Comparison of ENCODE assay signal across 21 cellular contexts in the genomic region with DNA sequence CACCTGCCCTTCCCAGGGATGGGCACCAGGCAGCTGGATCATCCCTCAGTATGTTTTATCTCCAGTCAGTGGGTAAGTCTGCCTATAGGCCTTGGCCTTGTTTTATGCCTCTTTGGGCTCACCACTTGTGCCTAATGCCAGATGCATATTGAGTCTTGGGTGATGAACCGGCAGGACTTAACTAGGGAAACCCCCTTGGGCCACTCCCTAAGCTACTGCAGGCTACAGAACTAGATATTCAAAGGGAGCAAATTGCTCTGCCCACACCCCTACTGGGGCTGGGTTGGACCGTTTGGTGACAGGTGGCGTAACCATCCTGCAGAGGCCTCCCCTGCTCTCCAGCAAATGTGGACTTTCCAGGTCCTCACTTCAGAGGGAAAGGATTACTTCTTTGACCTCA.
"Had no signal": no experiment of that assay in that cellular context is flagged by ENCODE, and none has a peak within 500 bp of the region (broad histone marks: within the 10 kb centered on the region; RNA-seq: fewer than 3 reads in every experiment).

No MANE protein-coding gene starts in this region.

- H3K27ac ChIP-seq: brain microvascular endothelial cell, heart right ventricle, neutrophil, pancreas had no signal

- H3K9me3 Mint-ChIP-seq: activated CD4-positive, alpha-beta T cell treated with anti-CD3 and anti-CD28 coated beads, Interleukin-2, amount 10 ng/mL, durations not matched to agents 24 days and 14 days; activated CD8-positive, alpha-beta T cell treated with anti-CD3 and anti-CD28 coated beads for 36 hours; activated naive CD4-positive, alpha-beta T cell treated with anti-CD3 and anti-CD28 coated beads, Interleukin-2, amount 50 U/mL, for 72 hours; activated T-helper 17 cell treated with anti-CD3 and anti-CD28 coated beads, Interleukin-2, amount 50 U/mL, for 72 hours; effector memory CD8-positive, alpha-beta T cell; mesothelial cell of epicardium; nephron had no signal

- H3K4me3 ChIP-seq: heart right ventricle, pancreas had no signal

- DNase-seq: activated CD4-positive, alpha-beta T cell treated with anti-CD3 and anti-CD28 coated beads, Interleukin-2, amount 10 ng/mL, durations not matched to agents 24 days and 14 days; activated CD4-positive, CD25-positive, alpha-beta regulatory T cell; activated CD8-positive, alpha-beta T cell treated with anti-CD3 and anti-CD28 coated beads for 36 hours; activated T-cell treated with anti-CD3 and anti-CD28 coated beads, Interleukin-2, amount 50 U/mL, for 1 hour; caudate nucleus; dermis blood vessel endothelial cell; effector memory CD8-positive, alpha-beta T cell; heart right ventricle; islet precursor cell; right cardiac atrium; stimulated activated CD4-positive, alpha-beta T cell treated with anti-CD3 and anti-CD28 coated beads, Interleukin-4, amount 100 ng/mL, for 24 hours; stimulated activated naive CD4-positive, alpha-beta T cell treated with Interleukin-2 at 50 U/mL for 16 hours; SW 1271; T-helper 17 cell had no signal

- H3K4me3 Mint-ChIP-seq: activated CD4-positive, alpha-beta T cell treated with anti-CD3 and anti-CD28 coated beads, Interleukin-2, amount 10 ng/mL, durations not matched to agents 24 days and 14 days; activated CD8-positive, alpha-beta T cell treated with anti-CD3 and anti-CD28 coated beads for 36 hours; activated T-helper 17 cell treated with anti-CD3 and anti-CD28 coated beads, Interleukin-2, amount 50 U/mL, for 72 hours; effector memory CD8-positive, alpha-beta T cell; mesothelial cell of epicardium; nephron; T-helper 17 cell had no signal

- H3K27me3 Mint-ChIP-seq: activated CD4-positive, alpha-beta T cell treated with anti-CD3 and anti-CD28 coated beads, Interleukin-2, amount 10 ng/mL, durations not matched to agents 24 days and 14 days; activated CD8-positive, alpha-beta T cell treated with anti-CD3 and anti-CD28 coated beads for 36 hours; activated T-helper 17 cell treated with anti-CD3 and anti-CD28 coated beads, Interleukin-2, amount 50 U/mL, for 72 hours; effector memory CD8-positive, alpha-beta T cell; T-helper 17 cell had no signal

- H3K4me1 ChIP-seq: heart right ventricle, pancreas had no signal

- H3K27ac Mint-ChIP-seq: activated CD4-positive, alpha-beta T cell treated with anti-CD3 and anti-CD28 coated beads, Interleukin-2, amount 10 ng/mL, durations not matched to agents 24 days and 14 days; activated CD8-positive, alpha-beta T cell treated with anti-CD3 and anti-CD28 coated beads for 36 hours; activated naive CD4-positive, alpha-beta T cell treated with anti-CD3 and anti-CD28 coated beads, Interleukin-2, amount 50 U/mL, for 72 hours; activated T-helper 17 cell treated with anti-CD3 and anti-CD28 coated beads, Interleukin-2, amount 50 U/mL, for 72 hours; effector memory CD8-positive, alpha-beta T cell; mesothelial cell of epicardium; nephron; T-helper 17 cell had no signal

- H3K27me3 ChIP-seq: brain microvascular endothelial cell, heart right ventricle, neutrophil, pancreas had no signal

- H3K36me3 ChIP-seq: brain microvascular endothelial cell, heart right ventricle, neutrophil, pancreas had no signal

- H3K4me1 Mint-ChIP-seq: activated CD4-positive, alpha-beta T cell treated with anti-CD3 and anti-CD28 coated beads, Interleukin-2, amount 10 ng/mL, durations not matched to agents 24 days and 14 days; activated T-helper 17 cell treated with anti-CD3 and anti-CD28 coated beads, Interleukin-2, amount 50 U/mL, for 72 hours; mesothelial cell of epicardium had no signal

- H3K9me3 ChIP-seq: heart right ventricle, neutrophil, pancreas had no signal

- ATAC-seq: activated CD8-positive, alpha-beta T cell treated with anti-CD3 and anti-CD28 coated beads for 36 hours; activated naive CD4-positive, alpha-beta T cell treated with anti-CD3 and anti-CD28 coated beads, Interleukin-2, amount 50 U/mL, for 72 hours; activated T-helper 17 cell treated with anti-CD3 and anti-CD28 coated beads, Interleukin-2, amount 50 U/mL, for 72 hours; effector memory CD8-positive, alpha-beta T cell; right cardiac atrium; T-helper 17 cell had no signal

- H3K36me3 Mint-ChIP-seq: activated naive CD4-positive, alpha-beta T cell treated with anti-CD3 and anti-CD28 coated beads, Interleukin-2, amount 50 U/mL, for 72 hours; mesothelial cell of epicardium had no signal
